Comparison of ENCODE assay signal across 1 cellular context in the genomic region with DNA sequence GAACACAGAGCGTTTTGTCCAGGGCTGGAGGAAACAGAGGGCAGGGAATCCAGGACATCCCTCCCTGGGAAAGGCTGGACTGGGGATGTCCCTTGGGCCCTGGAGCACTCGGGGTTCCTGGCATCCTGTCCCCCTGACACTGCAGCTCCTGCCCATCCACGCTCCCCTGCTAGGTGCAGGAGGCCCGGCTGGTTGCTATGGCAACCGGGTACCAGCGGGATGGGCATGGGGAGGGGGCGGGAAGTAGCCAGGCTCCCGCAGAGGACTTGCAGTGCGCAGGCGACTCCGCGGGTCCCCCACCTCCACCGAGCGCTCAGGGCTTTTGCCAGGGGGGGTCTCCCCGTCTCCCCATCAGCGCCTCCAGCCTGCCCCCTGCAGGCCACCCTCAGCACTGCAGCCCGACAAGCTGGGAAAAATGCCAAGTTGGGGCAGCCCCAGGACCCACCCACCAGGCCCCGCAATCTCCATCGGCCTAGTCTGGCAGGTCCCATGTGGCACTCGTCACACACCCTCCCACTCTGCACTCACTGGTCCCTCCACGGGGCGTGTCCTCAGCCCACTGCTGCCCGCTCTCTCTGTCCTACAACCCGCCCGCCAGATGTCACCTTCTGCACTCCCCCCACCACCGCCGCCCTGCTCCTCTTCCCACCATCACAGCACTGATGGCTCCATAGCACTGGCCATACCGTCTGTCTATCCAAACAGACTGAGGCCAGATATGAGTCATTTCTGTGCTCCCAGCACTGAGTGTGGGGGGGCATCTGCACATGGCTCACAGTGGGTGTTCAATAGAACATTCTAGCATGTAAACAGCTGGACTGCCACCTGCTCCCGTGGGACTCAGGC.
TF ChIP-seq lines count a peak whose summit lies in the region.

No MANE protein-coding gene starts in this region.

TF ChIP-seq in GM12878, 131 proteins besides CTCF, POLR2A, EP300 and RAD21:
- TF ChIP-seq BMI1 (IDR thresholded peaks at IDR 0.05; ENCODE audit: borderline replicate concordance) (peak; percentile 41; the same call in 1 of the 2 replicates), JUNB (IDR thresholded peaks at IDR 0.05) (0 out of 2 replicates have a peak, but pooled peaks have one; percentile 23), SMC3 (IDR thresholded peaks at IDR 0.05; ENCODE audit: borderline replicate concordance, low read length) (peak; percentile 17; the same call in 1 of the 2 replicates), IRF4 (IDR thresholded peaks at IDR 0.05; ENCODE audit: low read depth, low read length) (peak; percentile 38; the same call in 1 of the 2 replicates), HDGF (IDR thresholded peaks at IDR 0.05) (no peak), IKZF1 (conservative IDR thresholded peaks at IDR 0.05) (0 out of 2 replicates have a peak, but pooled peaks have one; percentile 19), JUND (IDR thresholded peaks at IDR 0.05; ENCODE audit: low read depth, low read length) (no peak)
